Comparison of ENCODE assay signal across 8 cellular contexts in genomic region chr17:40099627-40100418, GRCh38. TPM values are rescaled to one million over a fixed set of nuclear protein-coding genes. Genes with fewer than 3 reads are reported as not detected.
A peak's percentile ranks its signal among the peaks of the same experiment; 100 is the strongest.
DNase-seq lines count a peak whose midpoint lies in the region; ATAC-seq and TF ChIP-seq lines count a peak whose summit lies in the region.

No MANE protein-coding gene starts in this region.

- H3K27me3 ChIP-seq in H7 (ENCODE audit: control insufficient read depth, insufficient read depth, low read length) (peaks cover 12% of the 10 kb centered on the region), esophagus (ENCODE audit: control insufficient read depth in 1 of 2, insufficient read depth in 2 of 2, low read length in 2 of 2) (no peaks in the 10 kb centered on the region), neutrophil (no peaks in the 10 kb centered on the region)

- H3K4me3 ChIP-seq in H7 (ENCODE audit: insufficient read depth, low read depth, low read length) = peak overlapping the region; percentile 49
- peak overlapping the region; percentile 74 to 98 for H3K4me3 ChIP-seq in esophagus (ENCODE audit: low read depth in 1 of 2, low read length in 2 of 2)
- H3K4me3 ChIP-seq in neutrophil (ENCODE audit: low read depth in 1 of 2, low read length in 1 of 2) = peak overlapping the region; percentile 62

- H3K27ac ChIP-seq in RWPE1 = peak overlapping the region; percentile 98
- H3K27ac ChIP-seq in esophagus (ENCODE audit: low read depth in 2 of 2, low read length in 1 of 2) = peak overlapping the region; percentile 96 to 100
- H3K27ac ChIP-seq in neutrophil = peak overlapping the region; percentile 97

- DNase-seq in H7 (no peak), RWPE1 (ENCODE audit: low spot score) (peak; percentile 38), GM03348 (ENCODE audit: low spot score) (no peak), superior temporal gyrus (ENCODE audit: extremely low spot score) (no peak)
- DNase-seq in stimulated activated naive CD4-positive, alpha-beta T cell treated with Interleukin-2 at 50 U/mL for 16 hours (lab: John Stamatoyannopoulos, UW) = no peak

- peaks cover 8 to 32% of the 10 kb centered on the region in 2 donors for H3K4me1 ChIP-seq in esophagus (ENCODE audit: control insufficient read depth in 2 of 2, insufficient read depth in 2 of 2, low read length in 1 of 2)
- peaks cover 74 to 85% of the 10 kb centered on the region in 2 experiments for H3K4me1 ChIP-seq in neutrophil (ENCODE audit: control insufficient read depth in 1 of 2, insufficient read depth in 1 of 2, low read depth in 1 of 2, low read length in 1 of 2)

- POLR2A ChIA-PET in RWPE1 (lab: Yijun Ruan, JAX; ENCODE audit: low non-redundant PET) = interaction anchor here (1.0 to 1.2 kb wide), 2 partner anchors 12 to 78 kb away, joined by 3 to 6 read pairs; no protein-coding TSS in a partner anchor

- TF ChIP-seq CTCF in RWPE1 (conservative IDR thresholded peaks at IDR 0.05; ENCODE audit: low read depth) (no peak), neutrophil (IDR thresholded peaks at IDR 0.05) (no peak)

- 2 to 3% methylated on average over 29 to 31 of the region's 31 CpGs for WGBS in esophagus, 2 donors

- H3K9me3 ChIP-seq in esophagus (ENCODE audit: control insufficient read depth in 2 of 2, insufficient read depth in 1 of 2, low read depth in 1 of 2, low read length in 1 of 2) (no peaks in the 10 kb centered on the region), neutrophil (no peaks in the 10 kb centered on the region)

- H3K36me3 ChIP-seq in H7 (replicated peaks; ENCODE audit: control insufficient read depth, insufficient read depth, low read length) (peaks cover 11% of the 10 kb centered on the region), esophagus (ENCODE audit: control insufficient read depth in 2 of 2, insufficient read depth in 2 of 2, low read length in 1 of 2) (peaks cover 7 to 18% of the 10 kb centered on the region in 2 donors), neutrophil (no peaks in the 10 kb centered on the region)

- CTCF ChIA-PET in RWPE1 (lab: Yijun Ruan, JAX) = interaction anchor here (0.6 to 1.9 kb wide), 6 partner anchors 11 to 103 kb away, joined by 3 to 11 read pairs (median 4); no protein-coding TSS in a partner anchor

- ATAC-seq in GM21423 (IDR thresholded peaks at IDR 0.05; ENCODE audit: unreplicated experiment) = no peak

RNA-seq across cellular contexts. Expression of gene NR1D1, which starts 0.6 kb away (rescaled TPM):
- 1.8 and 3.4 TPM in 2 replicates for total RNA-seq in H7 (2014; rRNA removed; shearing (Covaris generic))
- polyA plus RNA-seq in esophagus = 10 to 100 TPM; 23.6 to 24.6 TPM

RNA-seq across cellular contexts. Expression of gene MSL1, which starts 21.9 kb away (rescaled TPM):
- total RNA-seq in H7 (2014; rRNA removed; shearing (Covaris generic)) = 44.2 and 70.0 TPM in 2 replicates
- polyA plus RNA-seq in esophagus = 10 to 100 TPM; 42.1 to 59.5 TPM

RNA-seq across cellular contexts. Expression of gene THRA, which starts 37.1 kb away (rescaled TPM):
- 13.2 and 15.2 TPM in 2 replicates for total RNA-seq in H7 (2014; rRNA removed; shearing (Covaris generic))
- polyA plus RNA-seq in esophagus = 10 to 100 TPM; 10.5 to 11.0 TPM

RNA-seq across cellular contexts. Expression of gene CASC3, which starts 40.5 kb away (rescaled TPM):
- total RNA-seq in H7 (2014; rRNA removed; shearing (Covaris generic)) = 55.4 and 76.0 TPM in 2 replicates
- 10 to 100 TPM; 24.3 to 24.6 TPM for polyA plus RNA-seq in esophagus

RNA-seq across cellular contexts. Expression of gene MED24, which starts 45.6 kb away (rescaled TPM):
- 85.6 and 99.9 TPM in 2 replicates for total RNA-seq in H7 (2014; rRNA removed; shearing (Covaris generic))
- polyA plus RNA-seq in esophagus = 10 to 100 TPM; 37.7 to 43.7 TPM
